Comparison of ENCODE assay signal across 1 cellular context in the genomic region with DNA sequence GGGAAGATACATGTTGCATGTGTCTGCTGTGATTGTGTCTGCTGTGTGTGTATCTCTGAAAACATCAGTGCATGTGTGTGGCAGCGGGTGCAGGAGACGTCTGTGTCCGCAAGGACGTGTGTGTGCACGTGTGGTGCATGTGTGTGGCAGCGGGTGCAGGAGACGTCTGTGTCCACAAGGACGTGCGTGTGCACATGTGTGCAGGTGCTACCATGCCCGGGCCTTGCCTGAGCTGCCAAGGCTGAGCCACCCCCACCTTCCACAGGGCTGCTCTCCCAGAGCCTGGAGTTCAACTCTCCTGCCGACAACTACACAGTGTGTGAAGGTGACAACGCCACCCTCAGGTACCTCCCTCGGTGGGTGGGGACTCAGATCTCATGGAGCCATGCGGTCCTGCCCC.
TF ChIP-seq lines count a peak whose summit lies in the region.

No MANE protein-coding gene starts in this region.

TF ChIP-seq in H1, 55 proteins besides CTCF, POLR2A, EP300 and RAD21:
- TF ChIP-seq CBX8 (IDR thresholded peaks at IDR 0.05; ENCODE audit: borderline replicate concordance, low read depth, low read length) (no peak), YY1 (IDR thresholded peaks at IDR 0.05; ENCODE audit: low read depth, low read length) (no peak), GTF2F1 (IDR thresholded peaks at IDR 0.05; ENCODE audit: borderline replicate concordance, low read depth, low read length) (no peak), TAF1 (IDR thresholded peaks at IDR 0.05; ENCODE audit: low read depth, low read length) (no peak), TCF12 (IDR thresholded peaks at IDR 0.05; ENCODE audit: low read depth, low read length) (no peak), ZNF274 (IDR thresholded peaks at IDR 0.05; ENCODE audit: borderline replicate concordance, extremely low read depth, low read length) (no peak)
